ENCODE assay signal across 1 cellular context in the genomic region with DNA sequence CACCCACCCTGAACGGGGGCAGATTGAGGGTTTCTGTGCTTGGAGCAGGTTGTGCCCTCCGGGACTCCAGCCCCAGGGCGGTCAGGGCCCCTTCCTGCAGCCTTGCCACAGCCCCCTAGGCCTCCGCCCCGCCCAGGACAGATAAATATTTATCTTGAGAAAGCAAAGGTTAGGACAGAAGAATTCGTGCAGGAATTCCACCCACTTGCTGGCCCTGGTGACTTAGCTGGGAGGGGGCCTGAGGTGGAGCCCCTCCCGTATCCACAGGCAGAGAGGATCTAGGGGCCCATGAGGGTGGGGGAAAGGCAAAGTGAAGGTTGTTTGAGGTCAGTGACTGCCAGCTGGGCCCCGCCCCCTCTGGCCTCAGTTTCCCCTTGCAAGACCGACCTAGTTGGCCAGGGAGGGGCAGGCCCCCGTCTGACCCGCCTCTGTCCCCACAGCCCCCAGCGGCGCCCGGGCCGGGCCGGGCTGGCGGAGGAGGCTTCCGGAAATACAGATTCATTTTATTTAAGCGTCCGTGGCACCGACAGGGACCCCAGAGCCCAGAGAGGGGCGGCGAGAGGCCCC.
A peak's percentile ranks its signal among the peaks of the same experiment; 100 is the strongest.
TF ChIP-seq lines count a peak whose summit lies in the region.

No MANE protein-coding gene starts in this region.

TF ChIP-seq in HEK293, 187 proteins besides CTCF, POLR2A, EP300 and RAD21 (continued from another document):
- TF ChIP-seq, protein P1, sequence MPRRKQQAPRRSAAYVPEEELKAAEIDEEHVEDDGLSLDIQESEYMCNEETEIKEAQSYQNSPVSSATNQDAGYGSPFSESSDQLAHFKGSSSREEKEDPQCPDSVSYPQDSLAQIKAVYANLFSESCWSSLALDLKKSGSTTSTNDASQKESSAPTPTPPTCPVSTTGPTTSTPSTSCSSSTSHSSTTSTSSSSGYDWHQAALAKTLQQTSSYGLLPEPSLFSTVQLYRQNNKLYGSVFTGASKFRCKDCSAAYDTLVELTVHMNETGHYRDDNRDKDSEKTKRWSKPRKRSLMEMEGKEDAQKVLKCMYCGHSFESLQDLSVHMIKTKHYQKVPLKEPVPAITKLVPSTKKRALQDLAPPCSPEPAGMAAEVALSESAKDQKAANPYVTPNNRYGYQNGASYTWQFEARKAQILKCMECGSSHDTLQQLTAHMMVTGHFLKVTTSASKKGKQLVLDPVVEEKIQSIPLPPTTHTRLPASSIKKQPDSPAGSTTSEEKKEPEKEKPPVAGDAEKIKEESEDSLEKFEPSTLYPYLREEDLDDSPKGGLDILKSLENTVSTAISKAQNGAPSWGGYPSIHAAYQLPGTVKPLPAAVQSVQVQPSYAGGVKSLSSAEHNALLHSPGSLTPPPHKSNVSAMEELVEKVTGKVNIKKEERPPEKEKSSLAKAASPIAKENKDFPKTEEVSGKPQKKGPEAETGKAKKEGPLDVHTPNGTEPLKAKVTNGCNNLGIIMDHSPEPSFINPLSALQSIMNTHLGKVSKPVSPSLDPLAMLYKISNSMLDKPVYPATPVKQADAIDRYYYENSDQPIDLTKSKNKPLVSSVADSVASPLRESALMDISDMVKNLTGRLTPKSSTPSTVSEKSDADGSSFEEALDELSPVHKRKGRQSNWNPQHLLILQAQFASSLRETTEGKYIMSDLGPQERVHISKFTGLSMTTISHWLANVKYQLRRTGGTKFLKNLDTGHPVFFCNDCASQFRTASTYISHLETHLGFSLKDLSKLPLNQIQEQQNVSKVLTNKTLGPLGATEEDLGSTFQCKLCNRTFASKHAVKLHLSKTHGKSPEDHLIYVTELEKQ (tag by site-specific recombination; IDR thresholded peaks at IDR 0.05; ENCODE audit: borderline replicate concordance) = 0 out of 2 replicates have a peak, but pooled peaks have one; percentile 4
- TF ChIP-seq, protein P2, sequence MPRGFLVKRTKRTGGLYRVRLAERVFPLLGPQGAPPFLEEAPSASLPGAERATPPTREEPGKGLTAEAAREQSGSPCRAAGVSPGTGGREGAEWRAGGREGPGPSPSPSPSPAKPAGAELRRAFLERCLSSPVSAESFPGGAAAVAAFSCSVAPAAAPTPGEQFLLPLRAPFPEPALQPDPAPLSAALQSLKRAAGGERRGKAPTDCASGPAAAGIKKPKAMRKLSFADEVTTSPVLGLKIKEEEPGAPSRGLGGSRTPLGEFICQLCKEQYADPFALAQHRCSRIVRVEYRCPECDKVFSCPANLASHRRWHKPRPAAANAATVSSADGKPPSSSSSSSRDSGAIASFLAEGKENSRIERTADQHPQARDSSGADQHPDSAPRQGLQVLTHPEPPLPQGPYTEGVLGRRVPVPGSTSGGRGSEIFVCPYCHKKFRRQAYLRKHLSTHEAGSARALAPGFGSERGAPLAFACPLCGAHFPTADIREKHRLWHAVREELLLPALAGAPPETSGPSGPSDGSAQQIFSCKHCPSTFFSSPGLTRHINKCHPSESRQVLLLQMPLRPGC (tag by site-specific recombination; IDR thresholded peaks at IDR 0.05) = 0 out of 2 replicates have a peak, but pooled peaks have one; percentile 5
- TF ChIP-seq SP7 (tag by site-specific recombination; IDR thresholded peaks at IDR 0.05) (0 out of 2 replicates have a peak, but pooled peaks have one; percentile 4), ZEB2 (tag by site-specific recombination; IDR thresholded peaks at IDR 0.05) (peak; percentile 15; the same call in 1 of the 2 replicates), ZNF433 (tag by site-specific recombination; IDR thresholded peaks at IDR 0.05; ENCODE audit: low read depth) (no peak), SP2 (tag by site-specific recombination; IDR thresholded peaks at IDR 0.05) (0 out of 2 replicates have a peak, but pooled peaks have one; percentile 1)
- TF ChIP-seq, protein P3, sequence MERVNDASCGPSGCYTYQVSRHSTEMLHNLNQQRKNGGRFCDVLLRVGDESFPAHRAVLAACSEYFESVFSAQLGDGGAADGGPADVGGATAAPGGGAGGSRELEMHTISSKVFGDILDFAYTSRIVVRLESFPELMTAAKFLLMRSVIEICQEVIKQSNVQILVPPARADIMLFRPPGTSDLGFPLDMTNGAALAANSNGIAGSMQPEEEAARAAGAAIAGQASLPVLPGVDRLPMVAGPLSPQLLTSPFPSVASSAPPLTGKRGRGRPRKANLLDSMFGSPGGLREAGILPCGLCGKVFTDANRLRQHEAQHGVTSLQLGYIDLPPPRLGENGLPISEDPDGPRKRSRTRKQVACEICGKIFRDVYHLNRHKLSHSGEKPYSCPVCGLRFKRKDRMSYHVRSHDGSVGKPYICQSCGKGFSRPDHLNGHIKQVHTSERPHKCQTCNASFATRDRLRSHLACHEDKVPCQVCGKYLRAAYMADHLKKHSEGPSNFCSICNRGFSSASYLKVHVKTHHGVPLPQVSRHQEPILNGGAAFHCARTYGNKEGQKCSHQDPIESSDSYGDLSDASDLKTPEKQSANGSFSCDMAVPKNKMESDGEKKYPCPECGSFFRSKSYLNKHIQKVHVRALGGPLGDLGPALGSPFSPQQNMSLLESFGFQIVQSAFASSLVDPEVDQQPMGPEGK (tag by site-specific recombination; IDR thresholded peaks at IDR 0.05) = peak; percentile 63
